ENCODE assay signal across 1 cellular context in the genomic region with DNA sequence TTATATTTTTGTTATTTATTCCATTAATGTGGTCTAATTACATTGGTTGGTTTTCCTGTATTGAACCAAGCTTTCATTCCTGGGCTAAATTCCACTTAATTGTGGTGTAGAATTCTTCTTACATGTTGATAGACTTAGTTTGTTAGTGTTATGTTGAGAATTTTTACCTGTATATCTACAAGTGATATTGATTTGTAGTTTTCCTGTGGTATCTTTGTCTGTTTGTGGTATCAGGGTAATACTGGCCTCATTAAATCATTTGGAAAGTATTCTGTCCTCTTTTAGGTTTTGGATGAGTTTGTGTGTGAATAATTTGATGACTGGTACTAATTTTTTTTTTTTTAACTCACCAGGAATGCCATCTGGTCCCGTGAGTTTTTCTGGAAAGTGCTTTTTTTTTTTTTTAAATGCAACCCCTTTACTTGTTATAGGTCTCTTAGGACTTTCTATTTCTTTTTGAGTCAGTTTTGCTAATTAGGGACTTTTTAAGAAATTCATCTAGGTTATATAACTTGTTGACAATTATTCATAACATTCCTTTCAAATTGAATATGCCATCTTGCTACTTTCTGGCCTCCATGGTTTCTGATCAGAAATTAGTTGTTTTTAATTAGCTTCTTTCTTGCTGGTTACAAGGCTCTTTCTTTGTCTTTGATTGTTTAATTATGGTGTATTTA.
TF ChIP-seq lines count a peak whose summit lies in the region.

No MANE protein-coding gene starts in this region.

TF ChIP-seq in GM12878, 131 proteins besides CTCF, POLR2A, EP300 and RAD21 (continued from another document):
- TF ChIP-seq, protein P1, sequence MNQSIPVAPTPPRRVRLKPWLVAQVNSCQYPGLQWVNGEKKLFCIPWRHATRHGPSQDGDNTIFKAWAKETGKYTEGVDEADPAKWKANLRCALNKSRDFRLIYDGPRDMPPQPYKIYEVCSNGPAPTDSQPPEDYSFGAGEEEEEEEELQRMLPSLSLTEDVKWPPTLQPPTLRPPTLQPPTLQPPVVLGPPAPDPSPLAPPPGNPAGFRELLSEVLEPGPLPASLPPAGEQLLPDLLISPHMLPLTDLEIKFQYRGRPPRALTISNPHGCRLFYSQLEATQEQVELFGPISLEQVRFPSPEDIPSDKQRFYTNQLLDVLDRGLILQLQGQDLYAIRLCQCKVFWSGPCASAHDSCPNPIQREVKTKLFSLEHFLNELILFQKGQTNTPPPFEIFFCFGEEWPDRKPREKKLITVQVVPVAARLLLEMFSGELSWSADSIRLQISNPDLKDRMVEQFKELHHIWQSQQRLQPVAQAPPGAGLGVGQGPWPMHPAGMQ (IDR thresholded peaks at IDR 0.05; ENCODE audit: borderline replicate concordance): no peak
- TF ChIP-seq NR2F1 (conservative IDR thresholded peaks at IDR 0.05): no peak; the same call in 1 of the 2 replicates
- no peak for TF ChIP-seq YY1 (IDR thresholded peaks at IDR 0.05; ENCODE audit: low read depth, low read length)
- no peak for TF ChIP-seq MTA3 (IDR thresholded peaks at IDR 0.05; ENCODE audit: borderline replicate concordance, low read length)
- TF ChIP-seq RELA (IDR thresholded peaks at IDR 0.05; ENCODE audit: borderline replicate concordance, partially characterized antibody): no peak
- TF ChIP-seq KAT2A (conservative IDR thresholded peaks at IDR 0.05; ENCODE audit: control insufficient read depth, low read depth, low read length): no peak
- no peak for TF ChIP-seq ZBED1 (IDR thresholded peaks at IDR 0.05; ENCODE audit: borderline replicate concordance)
- TF ChIP-seq, protein P2, sequence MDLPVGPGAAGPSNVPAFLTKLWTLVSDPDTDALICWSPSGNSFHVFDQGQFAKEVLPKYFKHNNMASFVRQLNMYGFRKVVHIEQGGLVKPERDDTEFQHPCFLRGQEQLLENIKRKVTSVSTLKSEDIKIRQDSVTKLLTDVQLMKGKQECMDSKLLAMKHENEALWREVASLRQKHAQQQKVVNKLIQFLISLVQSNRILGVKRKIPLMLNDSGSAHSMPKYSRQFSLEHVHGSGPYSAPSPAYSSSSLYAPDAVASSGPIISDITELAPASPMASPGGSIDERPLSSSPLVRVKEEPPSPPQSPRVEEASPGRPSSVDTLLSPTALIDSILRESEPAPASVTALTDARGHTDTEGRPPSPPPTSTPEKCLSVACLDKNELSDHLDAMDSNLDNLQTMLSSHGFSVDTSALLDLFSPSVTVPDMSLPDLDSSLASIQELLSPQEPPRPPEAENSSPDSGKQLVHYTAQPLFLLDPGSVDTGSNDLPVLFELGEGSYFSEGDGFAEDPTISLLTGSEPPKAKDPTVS (IDR thresholded peaks at IDR 0.05; ENCODE audit: low read depth, low read length): no peak
- TF ChIP-seq FOS (IDR thresholded peaks at IDR 0.05; ENCODE audit: borderline replicate concordance, extremely low read depth, insufficient read length): no peak
- no peak for TF ChIP-seq EZH2 (IDR thresholded peaks at IDR 0.05; ENCODE audit: borderline replicate concordance, control insufficient read depth, low read depth, low read length)
- TF ChIP-seq, protein P3, sequence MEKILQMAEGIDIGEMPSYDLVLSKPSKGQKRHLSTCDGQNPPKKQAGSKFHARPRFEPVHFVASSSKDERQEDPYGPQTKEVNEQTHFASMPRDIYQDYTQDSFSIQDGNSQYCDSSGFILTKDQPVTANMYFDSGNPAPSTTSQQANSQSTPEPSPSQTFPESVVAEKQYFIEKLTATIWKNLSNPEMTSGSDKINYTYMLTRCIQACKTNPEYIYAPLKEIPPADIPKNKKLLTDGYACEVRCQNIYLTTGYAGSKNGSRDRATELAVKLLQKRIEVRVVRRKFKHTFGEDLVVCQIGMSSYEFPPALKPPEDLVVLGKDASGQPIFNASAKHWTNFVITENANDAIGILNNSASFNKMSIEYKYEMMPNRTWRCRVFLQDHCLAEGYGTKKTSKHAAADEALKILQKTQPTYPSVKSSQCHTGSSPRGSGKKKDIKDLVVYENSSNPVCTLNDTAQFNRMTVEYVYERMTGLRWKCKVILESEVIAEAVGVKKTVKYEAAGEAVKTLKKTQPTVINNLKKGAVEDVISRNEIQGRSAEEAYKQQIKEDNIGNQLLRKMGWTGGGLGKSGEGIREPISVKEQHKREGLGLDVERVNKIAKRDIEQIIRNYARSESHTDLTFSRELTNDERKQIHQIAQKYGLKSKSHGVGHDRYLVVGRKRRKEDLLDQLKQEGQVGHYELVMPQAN (conservative IDR thresholded peaks at IDR 0.05): no peak
